ENCODE assay signal across 8 cellular contexts in genomic region chr2:55771612-55772011, GRCh38.
DNase-seq lines count a peak whose midpoint lies in the region; ATAC-seq lines count a peak whose summit lies in the region.

No MANE protein-coding gene starts in this region.

- CTCF ChIA-PET in naive thymus-derived CD4-positive, alpha-beta T cell (lab: Charles Lee) = no interaction called here

- H3K36me3 ChIP-seq in Karpas-422 (ENCODE audit: insufficient read depth, low read length) = no peaks in the 10 kb centered on the region
- no peaks in the 10 kb centered on the region for H3K36me3 ChIP-seq in naive thymus-derived CD4-positive, alpha-beta T cell (ENCODE audit: control insufficient read depth in 2 of 3, insufficient read depth in 3 of 3, low read length in 3 of 3)

- no peaks in the 10 kb centered on the region for H3K79me2 ChIP-seq in Karpas-422 (ENCODE audit: low read length)

- H3K4me1 Mint-ChIP-seq in naive thymus-derived CD4-positive, alpha-beta T cell = peaks cover 0 to 2% (median 0%) of the 10 kb centered on the region in 7 donors
- H3K4me1 Mint-ChIP-seq in stimulated activated naive CD8-positive, alpha-beta T cell treated with anti-CD3 and anti-CD28 coated beads, Interleukin-15, amount 100 ng/mL, for 72 hours = no peaks in the 10 kb centered on the region

- no peak overlapping the region for H3K4me3 ChIP-seq in Karpas-422 (ENCODE audit: low read length)
- H3K4me3 ChIP-seq in naive thymus-derived CD4-positive, alpha-beta T cell (ENCODE audit: low read length) = no peak overlapping the region

- H3K9ac ChIP-seq in Karpas-422 (ENCODE audit: low read length) = no peak overlapping the region

- DNase-seq in COR-L47 (lab: John Stamatoyannopoulos, UW) (peak; percentile 23), Karpas-422 (peak; percentile 58), amniotic epithelial cell (ENCODE audit: low read depth) (peak; percentile 62), left lobe of liver (ENCODE audit: low spot score) (no peak)
- no peak for DNase-seq in stimulated activated CD4-positive, alpha-beta T cell treated with anti-CD3 and anti-CD28 coated beads, Interleukin-12 subunit alpha, Interleukin-12 subunit beta, amount 100 ng/mL, for 4 hours
- no peak for DNase-seq in naive thymus-derived CD4-positive, alpha-beta T cell
- DNase-seq in stimulated activated naive CD8-positive, alpha-beta T cell treated with anti-CD3 and anti-CD28 coated beads, Interleukin-15, amount 100 ng/mL, for 72 hours = no peak

- no peak overlapping the region for H2AFZ ChIP-seq in Karpas-422 (ENCODE audit: low read length)

- no peak overlapping the region for H3K27ac Mint-ChIP-seq in naive thymus-derived CD4-positive, alpha-beta T cell
- H3K27ac Mint-ChIP-seq in stimulated activated naive CD8-positive, alpha-beta T cell treated with anti-CD3 and anti-CD28 coated beads, Interleukin-15, amount 100 ng/mL, for 72 hours = no peak overlapping the region

- H3K4me3 Mint-ChIP-seq in naive thymus-derived CD4-positive, alpha-beta T cell = no peak overlapping the region
- H3K4me3 Mint-ChIP-seq in stimulated activated naive CD8-positive, alpha-beta T cell treated with anti-CD3 and anti-CD28 coated beads, Interleukin-15, amount 100 ng/mL, for 72 hours = no peak overlapping the region

- H3K4me1 ChIP-seq in Karpas-422 (ENCODE audit: low read length) = no peaks in the 10 kb centered on the region
- no peaks in the 10 kb centered on the region for H3K4me1 ChIP-seq in naive thymus-derived CD4-positive, alpha-beta T cell (ENCODE audit: control insufficient read depth in 2 of 2, insufficient read depth in 2 of 2, low read length in 2 of 2)

- peak; percentile 49 for ATAC-seq in left lobe of liver
- ATAC-seq in naive thymus-derived CD4-positive, alpha-beta T cell = no peak
- ATAC-seq in stimulated activated naive CD8-positive, alpha-beta T cell treated with anti-CD3 and anti-CD28 coated beads, Interleukin-15, amount 100 ng/mL, for 72 hours = no peak
- ATAC-seq in GM19035 (IDR thresholded peaks at IDR 0.05; ENCODE audit: unreplicated experiment) = no peak

- no peaks in the 10 kb centered on the region for H4K20me1 ChIP-seq in Karpas-422 (ENCODE audit: insufficient read depth, low read depth, low read length)

- no peaks in the 10 kb centered on the region for H3K9me3 ChIP-seq in Karpas-422 (ENCODE audit: low read length)
- H3K9me3 ChIP-seq in naive thymus-derived CD4-positive, alpha-beta T cell (ENCODE audit: control insufficient read depth in 2 of 3, low read length in 3 of 3) = no peaks in the 10 kb centered on the region

- H3K9me3 Mint-ChIP-seq in naive thymus-derived CD4-positive, alpha-beta T cell = peaks cover 0 to 13% (median 3%) of the 10 kb centered on the region in 11 donors
- no peaks in the 10 kb centered on the region for H3K9me3 Mint-ChIP-seq in stimulated activated naive CD8-positive, alpha-beta T cell treated with anti-CD3 and anti-CD28 coated beads, Interleukin-15, amount 100 ng/mL, for 72 hours

- intact Hi-C loops in naive thymus-derived CD4-positive, alpha-beta T cell (cut with micrococcal nuclease) = no loop called here

- no peaks in the 10 kb centered on the region for H3K27me3 ChIP-seq in Karpas-422 (ENCODE audit: low read length)
- no peaks in the 10 kb centered on the region for H3K27me3 ChIP-seq in naive thymus-derived CD4-positive, alpha-beta T cell (ENCODE audit: control insufficient read depth in 2 of 2, insufficient read depth in 2 of 2, low read length in 2 of 2)

- H3K27ac ChIP-seq in Karpas-422 (ENCODE audit: low read length) = no peak overlapping the region
- H3K27ac ChIP-seq in naive thymus-derived CD4-positive, alpha-beta T cell (ENCODE audit: low read depth, low read length) = no peak overlapping the region

- POLR2A ChIA-PET in naive thymus-derived CD4-positive, alpha-beta T cell (lab: Charles Lee) = no interaction called here

- no peak overlapping the region for H3K4me2 ChIP-seq in Karpas-422 (ENCODE audit: low read depth, low read length, poor library complexity, severe bottlenecking)

- H3K27me3 Mint-ChIP-seq in naive thymus-derived CD4-positive, alpha-beta T cell = peaks cover 5 to 26% (median 19%) of the 10 kb centered on the region in 5 donors
- peaks cover 13% of the 10 kb centered on the region for H3K27me3 Mint-ChIP-seq in stimulated activated naive CD8-positive, alpha-beta T cell treated with anti-CD3 and anti-CD28 coated beads, Interleukin-15, amount 100 ng/mL, for 72 hours

- no peaks in the 10 kb centered on the region for H3K9me2 ChIP-seq in Karpas-422 (replicated peaks; ENCODE audit: insufficient read depth, low read length)

- H3K36me3 Mint-ChIP-seq in naive thymus-derived CD4-positive, alpha-beta T cell = no peaks in the 10 kb centered on the region

Comparison
In these comparisons a context has a peak if more than half of its experiments do, and no peak if none do; other contexts are left out.
1. DNase-seq: peak in COR-L47 (single experiment), Karpas-422 (single experiment) and amniotic epithelial cell (single experiment); none in left lobe of liver (single experiment), stimulated activated CD4-positive, alpha-beta T cell treated with anti-CD3 and anti-CD28 coated beads, Interleukin-12 subunit alpha, Interleukin-12 subunit beta, amount 100 ng/mL, for 4 hours (single experiment), naive thymus-derived CD4-positive, alpha-beta T cell (0 of 9) and stimulated activated naive CD8-positive, alpha-beta T cell treated with anti-CD3 and anti-CD28 coated beads, Interleukin-15, amount 100 ng/mL, for 72 hours (0 of 2).